Comparison of ENCODE assay signal across 16 cellular contexts in genomic region chr2:127661949-127662510, GRCh38. TPM values are rescaled to one million over a fixed set of nuclear protein-coding genes. Genes with fewer than 3 reads are reported as not detected.
DNase-seq lines count a peak whose midpoint lies in the region; ATAC-seq and TF ChIP-seq lines count a peak whose summit lies in the region.
"Had no signal": no experiment of that assay in that cellular context is flagged by ENCODE, and none has a peak within 500 bp of the region (broad histone marks: within the 10 kb centered on the region; RNA-seq: fewer than 3 reads in every experiment).

No MANE protein-coding gene starts in this region.

- TF ChIP-seq CTCF in chondrocyte (IDR thresholded peaks at IDR 0.05): peak; percentile 15

- intact Hi-C loops in right cardiac atrium (cut with DNase I): no loop called here

- no peak overlapping the region for H3K4me3 Mint-ChIP-seq in chondrocyte (ENCODE audit: unreplicated experiment)
- H3K4me3 Mint-ChIP-seq: IgD-negative memory B cell had no signal

- no peak overlapping the region for H3K9ac ChIP-seq in rectal smooth muscle tissue (ENCODE audit: low read length)

- H3K27me3 Mint-ChIP-seq in chondrocyte (ENCODE audit: low read depth): no peaks in the 10 kb centered on the region

- H3K36me3 ChIP-seq in rectal smooth muscle tissue (ENCODE audit: control insufficient read depth, insufficient read depth, low read length): peaks cover under 1% of the 10 kb centered on the region

- H3K27me3 ChIP-seq in right cardiac atrium (ENCODE audit: control insufficient read depth, insufficient read depth) (no peaks in the 10 kb centered on the region), rectal smooth muscle tissue (ENCODE audit: control insufficient read depth, insufficient read depth, low read length) (no peaks in the 10 kb centered on the region)

- DNase-seq in EH (ENCODE audit: low read depth): peak; percentile 43
- DNase-seq in chondrocyte (ENCODE audit: low spot score): peak; percentile 66
- DNase-seq in right cardiac atrium: peak; percentile 73 to 81 (median 73)
- no peak for DNase-seq in DMS114 treated with DMSO at 0.1 percent for 48 hours (lab: John Stamatoyannopoulos, UW; ENCODE audit: unreplicated experiment)
- DNase-seq: H7, naive B cell, NCI-H146, NCI-H526, SIG-M5, small intestine had no signal

- ATAC-seq in right cardiac atrium (peak; percentile 14 to 66), HG03571 (IDR thresholded peaks at IDR 0.05; ENCODE audit: unreplicated experiment) (no peak), GM21723 (IDR thresholded peaks at IDR 0.05; ENCODE audit: unreplicated experiment) (no peak), HG03457 (IDR thresholded peaks at IDR 0.05; ENCODE audit: unreplicated experiment) (no peak)

- no peaks in the 10 kb centered on the region for H3K9me3 Mint-ChIP-seq in chondrocyte (ENCODE audit: low read depth)

- H3K27ac ChIP-seq in right cardiac atrium (ENCODE audit: low read length) (peak overlapping the region; percentile 71), rectal smooth muscle tissue (ENCODE audit: low read depth, low read length) (peak overlapping the region; percentile 99)

- no peaks in the 10 kb centered on the region for H3K9me3 ChIP-seq in right cardiac atrium (ENCODE audit: control insufficient read depth, low read length)

- peaks cover 2% of the 10 kb centered on the region for H3K36me3 Mint-ChIP-seq in chondrocyte (ENCODE audit: low read depth)

- no peak overlapping the region for H3K4me3 ChIP-seq in right cardiac atrium (ENCODE audit: low read length)
- H3K4me3 ChIP-seq in rectal smooth muscle tissue (ENCODE audit: low read length): no peak overlapping the region

- 33% methylated on average over 9 of the region's 9 CpGs for WGBS in right cardiac atrium

- peaks cover 76% of the 10 kb centered on the region for H3K4me1 Mint-ChIP-seq in chondrocyte (ENCODE audit: low read depth)

- H3K4me1 ChIP-seq in right cardiac atrium (ENCODE audit: control insufficient read depth, insufficient read depth, low read length) (peaks cover 46% of the 10 kb centered on the region), rectal smooth muscle tissue (ENCODE audit: control insufficient read depth, insufficient read depth, low read length) (peaks cover 81% of the 10 kb centered on the region)

- peak overlapping the region; percentile 89 for H3K27ac Mint-ChIP-seq in chondrocyte (ENCODE audit: unreplicated experiment)
- H3K27ac Mint-ChIP-seq: IgD-negative memory B cell, naive B cell had no signal

RNA-seq across cellular contexts. Expression of gene LIMS2, which starts 13.3 kb away (rescaled TPM):
- total RNA-seq in chondrocyte: 75.3 to 173 TPM (median 171 TPM) in 3 replicates
- 100 to 1,000 TPM; 163 to 224 (median 209) TPM for total RNA-seq in right cardiac atrium
- 178 TPM for polyA plus RNA-seq in right cardiac atrium

RNA-seq across cellular contexts. Expression of gene GPR17, which starts 16.1 kb away (rescaled TPM):
- total RNA-seq in chondrocyte (not detected in 3 replicates), right cardiac atrium (under 1 TPM in 2 of 4 donors, not detected in 2; 0.31 to 0.40 TPM)
- polyA plus RNA-seq in right cardiac atrium: 4.0 TPM
- total RNA-seq: Daoy, H7 had no signal
- polyA plus RNA-seq: IgD-negative memory B cell had no signal

RNA-seq across cellular contexts. Expression of gene SFT2D3, which starts 39.3 kb away (rescaled TPM):
- total RNA-seq in chondrocyte (5.1 to 7.2 TPM (median 7.1 TPM) in 3 replicates), right cardiac atrium (1 to 10 TPM; 3.6 to 5.0 (median 4.4) TPM)
- polyA plus RNA-seq in right cardiac atrium: 3.3 TPM
- polyA plus RNA-seq: IgD-negative memory B cell had no signal

Comparison
In these comparisons a context has a peak if more than half of its experiments do, and no peak if none do; other contexts are left out.
1. ATAC-seq: peak in right cardiac atrium (2 of 2); none in HG03571 (single experiment), GM21723 (single experiment) and HG03457 (single experiment).